ENCODE assay signal across 10 cellular contexts in the genomic region with DNA sequence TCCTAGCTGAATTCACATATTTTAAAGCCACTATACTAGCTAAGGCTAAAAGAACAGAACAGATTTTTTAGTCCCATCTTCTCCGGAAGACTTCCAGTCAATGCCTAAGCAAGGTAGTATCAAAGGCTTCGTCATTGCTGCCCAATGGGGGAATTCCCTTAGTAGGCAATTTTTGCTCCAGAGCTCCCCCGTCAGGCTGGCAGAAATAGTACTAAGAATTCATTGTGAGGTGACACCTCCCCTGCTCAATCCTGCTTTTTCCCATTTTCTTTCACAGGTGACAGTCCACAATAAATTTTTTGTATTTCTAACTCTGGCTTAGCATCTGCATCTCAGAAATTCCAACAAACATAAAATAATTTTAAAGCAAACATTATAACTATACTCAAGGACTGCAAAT. TPM values are rescaled to one million over a fixed set of nuclear protein-coding genes. Genes with fewer than 3 reads are reported as not detected.
DNase-seq lines count a peak whose midpoint lies in the region; ATAC-seq and TF ChIP-seq lines count a peak whose summit lies in the region.
"Had no signal": no experiment of that assay in that cellular context is flagged by ENCODE, and none has a peak within 500 bp of the region (broad histone marks: within the 10 kb centered on the region; RNA-seq: fewer than 3 reads in every experiment).

No MANE protein-coding gene starts in this region.

- H3K27me3 ChIP-seq in cardiac muscle cell (no peaks in the 10 kb centered on the region), right atrium auricular region (no peaks in the 10 kb centered on the region), NT2/D1 (ENCODE audit: insufficient read depth, insufficient read length) (no peaks in the 10 kb centered on the region), upper lobe of right lung (peaks cover under 1% of the 10 kb centered on the region)

- H3K27ac ChIP-seq in cardiac muscle cell (no peak overlapping the region), right atrium auricular region (no peak overlapping the region), upper lobe of right lung (no peak overlapping the region)
- H3K27ac ChIP-seq: skin epidermis had no signal

- H3K36me3 ChIP-seq in cardiac muscle cell: no peaks in the 10 kb centered on the region
- H3K36me3 ChIP-seq in right atrium auricular region: no peaks in the 10 kb centered on the region
- H3K36me3 ChIP-seq in NT2/D1 (ENCODE audit: insufficient read depth, insufficient read length, low read length): no peaks in the 10 kb centered on the region
- no peaks in the 10 kb centered on the region for H3K36me3 ChIP-seq in upper lobe of right lung

- H3K9ac ChIP-seq in NT2/D1 (ENCODE audit: insufficient read length, low read depth): no peak overlapping the region

- H3K4me3 ChIP-seq in cardiac muscle cell: no peak overlapping the region
- no peak overlapping the region for H3K4me3 ChIP-seq in right atrium auricular region
- H3K4me3 ChIP-seq in NT2/D1 (ENCODE audit: insufficient read length, low read depth): no peak overlapping the region
- H3K4me3 ChIP-seq in epithelial cell of esophagus (ENCODE audit: low read length): no peak overlapping the region
- no peak overlapping the region for H3K4me3 ChIP-seq in upper lobe of right lung
- H3K4me3 ChIP-seq: skin epidermis had no signal

- intact Hi-C loops in upper lobe of right lung (cut with DNase I): no loop called here

- peak in 1 of 2 donors; percentile 27 for DNase-seq in cardiac muscle cell (ENCODE audit: low read depth in 1 of 2, low spot score in 1 of 2)
- DNase-seq in right atrium auricular region (ENCODE audit: low spot score): no peak
- peak; percentile 42 for DNase-seq in NT2/D1 (ENCODE audit: low read depth, low spot score)
- peak; percentile 13 for DNase-seq in epithelial cell of esophagus (ENCODE audit: low read depth)
- DNase-seq in upper lobe of right lung: no peak
- no peak for DNase-seq in HPDE6-E6E7 (ENCODE audit: extremely low spot score)
- DNase-seq in NCI-H2196 (lab: John Stamatoyannopoulos, UW; ENCODE audit: unreplicated experiment): no peak
- DNase-seq: DMS153 had no signal

- H3K4me1 ChIP-seq in cardiac muscle cell (ENCODE audit: low read depth): no peaks in the 10 kb centered on the region
- H3K4me1 ChIP-seq in right atrium auricular region: no peaks in the 10 kb centered on the region
- no peaks in the 10 kb centered on the region for H3K4me1 ChIP-seq in NT2/D1 (ENCODE audit: insufficient read depth, insufficient read length)
- no peaks in the 10 kb centered on the region for H3K4me1 ChIP-seq in upper lobe of right lung

- peak; percentile 55 for TF ChIP-seq CTCF in cardiac muscle cell (IDR thresholded peaks at IDR 0.05; ENCODE audit: low read depth, low read length)
- TF ChIP-seq CTCF in right atrium auricular region (IDR thresholded peaks at IDR 0.05): no peak
- no peak for TF ChIP-seq CTCF in epithelial cell of esophagus (IDR thresholded peaks at IDR 0.05; ENCODE audit: insufficient read depth, low read depth, low read length, missing control alignments)
- TF ChIP-seq CTCF in upper lobe of right lung (IDR thresholded peaks at IDR 0.05): peak; percentile 31

- no peaks in the 10 kb centered on the region for H3K9me3 ChIP-seq in cardiac muscle cell (ENCODE audit: low read depth)
- peaks cover 0 to 21% of the 10 kb centered on the region in 2 donors for H3K9me3 ChIP-seq in right atrium auricular region
- H3K9me3 ChIP-seq in NT2/D1 (ENCODE audit: insufficient read depth, low read length): peaks cover 15% of the 10 kb centered on the region; the same call in 1 of the 2 replicates
- H3K9me3 ChIP-seq in upper lobe of right lung: no peaks in the 10 kb centered on the region

- ATAC-seq in upper lobe of right lung (peak; percentile 60), GM21526 (IDR thresholded peaks at IDR 0.05; ENCODE audit: low FRiP score, unreplicated experiment) (no peak)

RNA-seq across cellular contexts. Expression of a gene that starts 52.8 kb away (rescaled TPM):
- 59.1 and 60.7 TPM in 2 replicates for total RNA-seq in cardiac muscle cell
- 47.3 and 56.0 TPM in 2 replicates for polyA plus RNA-seq in cardiac muscle cell
- total RNA-seq in right atrium auricular region: 10 to 100 TPM; 29.4 to 30.5 TPM
- 145 TPM for total RNA-seq in upper lobe of right lung

Comparison
In these comparisons a context has a peak if more than half of its experiments do, and no peak if none do; other contexts are left out.
1. CTCF ChIP-seq: peak in cardiac muscle cell (single experiment) and upper lobe of right lung (single experiment); none in right atrium auricular region (0 of 2) and epithelial cell of esophagus (single experiment).
2. DNase-seq: peak in NT2/D1 (single experiment) and epithelial cell of esophagus (single experiment); none in right atrium auricular region (single experiment), upper lobe of right lung (single experiment), HPDE6-E6E7 (single experiment) and NCI-H2196 (single experiment).